ENCODE assay signal across 9 cellular contexts in genomic region chr13:102197193-102197592, GRCh38.
DNase-seq lines count a peak whose midpoint lies in the region; ATAC-seq and TF ChIP-seq lines count a peak whose summit lies in the region.
"Had no signal": no experiment of that assay in that cellular context is flagged by ENCODE, and none has a peak within 500 bp of the region (broad histone marks: within the 10 kb centered on the region; RNA-seq: fewer than 3 reads in every experiment).

No MANE protein-coding gene starts in this region.

- CTCF ChIA-PET in WTC11 (lab: Charles Lee) = interaction anchor here (0.8 to 1.9 kb wide), 11 partner anchors 44 to 373 kb away, joined by 3 to 17 read pairs (median 4); no protein-coding TSS in a partner anchor

- H3K4me1 Mint-ChIP-seq in WTC11 (peaks cover 11% of the 10 kb centered on the region), nephron progenitor cell (no peaks in the 10 kb centered on the region)
- H3K4me1 Mint-ChIP-seq: activated naive CD4-positive, alpha-beta T cell treated with anti-CD3 and anti-CD28 coated beads, Interleukin-2, amount 50 U/mL, for 24 hours had no signal

- peak; percentile 16 for TF ChIP-seq CTCF in GM06990 (IDR thresholded peaks at IDR 0.05; ENCODE audit: insufficient read depth, low read length, poor library complexity, severe bottlenecking)
- no peak for TF ChIP-seq CTCF in WTC11 (IDR thresholded peaks at IDR 0.05)
- TF ChIP-seq CTCF in left lung (IDR thresholded peaks at IDR 0.05) = no peak
- TF ChIP-seq CTCF in nephron progenitor cell (IDR thresholded peaks at IDR 0.05) = no peak

- H3K9me3 Mint-ChIP-seq in WTC11 (peaks cover 10% of the 10 kb centered on the region), nephron progenitor cell (peaks cover 6% of the 10 kb centered on the region)
- H3K9me3 Mint-ChIP-seq: activated naive CD4-positive, alpha-beta T cell treated with anti-CD3 and anti-CD28 coated beads, Interleukin-2, amount 50 U/mL, for 24 hours had no signal

- H3K27me3 ChIP-seq in GM06990 (replicated peaks; ENCODE audit: control insufficient read depth, insufficient read depth, low read length) (no peaks in the 10 kb centered on the region), left lung (no peaks in the 10 kb centered on the region)

- H3K36me3 Mint-ChIP-seq in WTC11 (no peaks in the 10 kb centered on the region), nephron progenitor cell (ENCODE audit: low read depth) (no peaks in the 10 kb centered on the region)
- H3K36me3 Mint-ChIP-seq: activated naive CD4-positive, alpha-beta T cell treated with anti-CD3 and anti-CD28 coated beads, Interleukin-2, amount 50 U/mL, for 24 hours had no signal

- POLR2A ChIA-PET in WTC11 (lab: Charles Lee) = interaction anchor here (0.6 kb wide), 1 partner anchor 86 kb away, joined by 3 read pairs; no protein-coding TSS in a partner anchor

- H3K4me3 Mint-ChIP-seq in WTC11 (no peak overlapping the region), nephron progenitor cell (no peak overlapping the region)
- H3K4me3 Mint-ChIP-seq: activated naive CD4-positive, alpha-beta T cell treated with anti-CD3 and anti-CD28 coated beads, Interleukin-2, amount 50 U/mL, for 24 hours had no signal

- ATAC-seq in WTC11 = peak; percentile 98
- peak; percentile 46 for ATAC-seq in left lung

- intact Hi-C loops in left lung (cut with DNase I) = no loop called here

- H3K36me3 ChIP-seq in GM06990 (ENCODE audit: control insufficient read depth, insufficient read depth, low read length) = no peaks in the 10 kb centered on the region
- H3K36me3 ChIP-seq in left lung = no peaks in the 10 kb centered on the region

- H3K27me3 Mint-ChIP-seq in WTC11 (ENCODE audit: low read depth) (no peaks in the 10 kb centered on the region), nephron progenitor cell (ENCODE audit: low read depth, poor library complexity) (peaks cover 7% of the 10 kb centered on the region)

- H3K4me3 ChIP-seq in GM06990 (replicated peaks; ENCODE audit: low read depth, low read length) (no peak overlapping the region), left lung (no peak overlapping the region)

- no peak for DNase-seq in GM06990 (ENCODE audit: extremely low read depth, insufficient read length)
- peak; percentile 10 for DNase-seq in M059J (ENCODE audit: low read depth)
- DNase-seq in WTC11 (ENCODE audit: low spot score) = peak; percentile 29
- DNase-seq in left lung = no peak
- DNase-seq in occipital lobe (lab: John Stamatoyannopoulos, UW) = no peak
- no peak for DNase-seq in germinal center (ENCODE audit: low spot score)
- no peak for DNase-seq in nephron progenitor cell
- no peak for DNase-seq in stimulated activated CD4-positive, alpha-beta T cell treated with anti-CD3 and anti-CD28 coated beads, Interleukin-1b, Interleukin-23, amount 100 ng/mL, for 48 hours

- H3K9me3 ChIP-seq in left lung = no peaks in the 10 kb centered on the region

- no peak overlapping the region; the same call in 1 of the 2 replicates for H3K27ac Mint-ChIP-seq in WTC11
- no peak overlapping the region for H3K27ac Mint-ChIP-seq in nephron progenitor cell
- H3K27ac Mint-ChIP-seq: activated naive CD4-positive, alpha-beta T cell treated with anti-CD3 and anti-CD28 coated beads, Interleukin-2, amount 50 U/mL, for 24 hours had no signal

- H3K27ac ChIP-seq in left lung = no peak overlapping the region

- H3K4me1 ChIP-seq in left lung = no peaks in the 10 kb centered on the region

TF ChIP-seq in WTC11, 78 proteins besides CTCF, POLR2A, EP300 and RAD21:
- TF ChIP-seq MAX (CRISPR knock-in tag; IDR thresholded peaks at IDR 0.05) (no peak), TEAD4 (CRISPR knock-in tag; IDR thresholded peaks at IDR 0.05) (no peak), ZMAT4 (CRISPR knock-in tag; IDR thresholded peaks at IDR 0.05) (no peak), GRHL2 (CRISPR knock-in tag; IDR thresholded peaks at IDR 0.05; ENCODE audit: insufficient replicate concordance, severe bottlenecking) (no peak), ZNF317 (CRISPR knock-in tag; IDR thresholded peaks at IDR 0.05; ENCODE audit: borderline replicate concordance, low read depth) (no peak), TCF7 (CRISPR knock-in tag; IDR thresholded peaks at IDR 0.05; ENCODE audit: low read depth) (no peak), ERG (CRISPR knock-in tag; IDR thresholded peaks at IDR 0.05) (no peak), NFE2L1 (CRISPR knock-in tag; IDR thresholded peaks at IDR 0.05) (no peak), SMAD4 (CRISPR knock-in tag; IDR thresholded peaks at IDR 0.05) (no peak), CREM (CRISPR knock-in tag; IDR thresholded peaks at IDR 0.05) (no peak), GABPB1 (CRISPR knock-in tag; IDR thresholded peaks at IDR 0.05) (no peak), JUN (CRISPR knock-in tag; IDR thresholded peaks at IDR 0.05) (no peak), MXD4 (CRISPR knock-in tag; IDR thresholded peaks at IDR 0.05; ENCODE audit: borderline replicate concordance) (no peak), ZBTB21 (CRISPR knock-in tag; IDR thresholded peaks at IDR 0.05; ENCODE audit: borderline replicate concordance) (no peak), TP53 (CRISPR knock-in tag; IDR thresholded peaks at IDR 0.05) (no peak), ZNF121 (CRISPR knock-in tag; IDR thresholded peaks at IDR 0.05) (no peak), OVOL2 (CRISPR knock-in tag; IDR thresholded peaks at IDR 0.05; ENCODE audit: borderline replicate concordance) (no peak), HMGXB4 (CRISPR knock-in tag; IDR thresholded peaks at IDR 0.05) (no peak), PREB (CRISPR knock-in tag; IDR thresholded peaks at IDR 0.05; ENCODE audit: borderline replicate concordance) (no peak)

Comparison
In these comparisons a context has a peak if more than half of its experiments do, and no peak if none do; other contexts are left out.
1. DNase-seq: peak in M059J (single experiment) and WTC11 (single experiment); none in GM06990 (single experiment), left lung (0 of 2), occipital lobe (single experiment), germinal center (single experiment), nephron progenitor cell (single experiment) and stimulated activated CD4-positive, alpha-beta T cell treated with anti-CD3 and anti-CD28 coated beads, Interleukin-1b, Interleukin-23, amount 100 ng/mL, for 48 hours (single experiment).